ENCODE assay signal across 16 cellular contexts in the genomic region with DNA sequence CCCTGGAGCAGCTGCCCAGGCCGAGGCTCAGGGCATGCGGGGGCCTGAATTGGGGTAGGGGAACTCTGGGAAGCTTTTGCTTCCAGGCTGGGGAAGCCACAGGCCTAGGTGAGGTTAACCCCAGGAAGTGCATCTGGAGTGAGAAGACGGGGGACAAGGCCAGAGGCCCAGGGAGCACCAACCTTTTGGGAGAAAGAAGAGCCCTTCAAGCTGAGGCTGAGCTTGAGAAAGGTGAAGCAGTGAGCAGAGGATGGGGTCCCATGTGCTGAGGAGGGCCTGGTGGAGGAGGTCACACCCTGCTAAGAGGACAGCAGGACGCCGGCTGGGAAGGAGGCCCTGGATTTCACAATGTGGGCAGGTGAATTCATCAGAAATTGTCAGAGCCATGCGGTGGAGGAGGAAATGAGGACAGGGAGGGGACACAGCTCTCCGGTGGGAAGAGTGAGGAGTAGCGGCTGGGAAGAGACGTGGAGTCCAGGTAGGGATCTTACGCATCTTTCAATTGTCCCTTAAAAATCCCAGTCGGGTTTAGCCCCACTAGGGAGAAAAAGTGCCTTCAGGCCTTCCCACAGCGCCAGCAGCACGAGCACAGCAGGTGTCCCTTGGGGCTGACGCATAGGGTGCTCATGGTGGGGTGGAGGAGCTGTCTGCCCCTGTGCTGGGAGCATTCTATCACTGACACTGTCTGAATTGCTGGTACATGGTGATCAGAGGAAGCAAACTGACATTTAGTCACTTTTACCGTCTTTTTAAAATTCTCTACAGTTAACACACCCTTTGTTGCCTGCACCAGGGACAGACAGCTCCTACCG. TPM values are rescaled to one million over a fixed set of nuclear protein-coding genes. Genes with fewer than 3 reads are reported as not detected.
DNase-seq lines count a peak whose midpoint lies in the region; ATAC-seq, FAIRE-seq and TF ChIP-seq lines count a peak whose summit lies in the region.
"Had no signal": no experiment of that assay in that cellular context is flagged by ENCODE, and none has a peak within 500 bp of the region (broad histone marks: within the 10 kb centered on the region; RNA-seq: fewer than 3 reads in every experiment).

No MANE protein-coding gene starts in this region.

- H3K9me3 Mint-ChIP-seq in MCF 10A (ENCODE audit: unreplicated experiment): no peaks in the 10 kb centered on the region
- H3K9me3 Mint-ChIP-seq: effector memory CD8-positive, alpha-beta T cell; nephron progenitor cell; type B pancreatic cell had no signal

- no peak overlapping the region for H3K9ac ChIP-seq in mammary epithelial cell (ENCODE audit: insufficient read depth, low read length)
- no peak overlapping the region for H3K9ac ChIP-seq in HepG2 (ENCODE audit: insufficient read depth, low read depth, low read length)

- no peaks in the 10 kb centered on the region for H3K4me1 ChIP-seq in mammary epithelial cell (ENCODE audit: insufficient read depth, low read length)
- H3K4me1 ChIP-seq in RWPE2 (ENCODE audit: insufficient read depth, poor library complexity, severe bottlenecking): no peaks in the 10 kb centered on the region
- H3K4me1 ChIP-seq in HepG2 (ENCODE audit: insufficient read depth, low read length): no peaks in the 10 kb centered on the region
- no peaks in the 10 kb centered on the region for H3K4me1 ChIP-seq in upper lobe of right lung
- H3K4me1 ChIP-seq: right atrium auricular region had no signal

- no peak for TF ChIP-seq RAD21 in HepG2 (CRISPR knock-in tag; IDR thresholded peaks at IDR 0.05)

- in situ Hi-C loops in mammary epithelial cell (cut with MboI; ENCODE audit: low sequenced_read_pairs in 2 of 2): loop anchor here in 1 of 2 donors (25.0 kb wide), 1 partner anchor 369 kb away; a partner anchor contains a TSS
- in situ Hi-C loops in HepG2 (cut with HindIII; ENCODE audit: extremely low pct_ligation_motif_present, low pct_unique_long_range_greater_than_20kb): no loop called here

- H3K4me3 Mint-ChIP-seq in MCF 10A (ENCODE audit: unreplicated experiment): no peak overlapping the region
- H3K4me3 Mint-ChIP-seq: effector memory CD8-positive, alpha-beta T cell; nephron progenitor cell; type B pancreatic cell had no signal

- peaks cover 11% of the 10 kb centered on the region for H3K27me3 Mint-ChIP-seq in MCF 10A (ENCODE audit: insufficient read depth, unreplicated experiment)

- H3K79me2 ChIP-seq in mammary epithelial cell (ENCODE audit: insufficient read depth, low read length) (no peaks in the 10 kb centered on the region), HepG2 (ENCODE audit: insufficient read depth, low read length) (no peaks in the 10 kb centered on the region)

- BruUV-seq in MCF 10A (replicated peaks; lab: Mats Ljungman, UMichigan): no TSS peak
- no TSS peak for BruUV-seq in mammary epithelial cell (replicated peaks; lab: Mats Ljungman, UMichigan)
- no TSS peak for BruUV-seq in HepG2 (replicated peaks; lab: Mats Ljungman, UMichigan)

- POLR2A ChIA-PET in MCF 10A (lab: Yijun Ruan, JAX) (no interaction called here), HepG2 (lab: Yijun Ruan, JAX) (no interaction called here)

- H3K9me3 ChIP-seq in mammary epithelial cell (replicated peaks; ENCODE audit: insufficient read depth, low read length): no peaks in the 10 kb centered on the region
- no peaks in the 10 kb centered on the region for H3K9me3 ChIP-seq in RWPE2 (ENCODE audit: severe bottlenecking)
- no peaks in the 10 kb centered on the region for H3K9me3 ChIP-seq in HepG2 (ENCODE audit: low read length)
- H3K9me3 ChIP-seq in upper lobe of right lung: no peaks in the 10 kb centered on the region
- H3K9me3 ChIP-seq: right atrium auricular region had no signal

- ATAC-seq in RWPE2 (ENCODE audit: low read depth) (no peak), HepG2 (peak; percentile 34; the same call in 2 of the 3 replicates), upper lobe of right lung (no peak), left lobe of liver (no peak)
- ATAC-seq: effector memory CD8-positive, alpha-beta T cell had no signal

- no peak for FAIRE-seq in HepG2 (lab: Jason Lieb, UNC)

- H3K4me3 ChIP-seq in mammary epithelial cell (replicated peaks in 1 of 3; ENCODE audit: insufficient read depth in 1 of 3, low read depth in 2 of 3, low read length in 3 of 3): no peak overlapping the region
- H3K4me3 ChIP-seq in RWPE2 (ENCODE audit: severe bottlenecking): no peak overlapping the region
- no peak overlapping the region for H3K4me3 ChIP-seq in HepG2 (replicated peaks in 1 of 3; ENCODE audit: insufficient read depth in 1 of 3, low read depth in 2 of 3, low read length in 3 of 3)
- no peak overlapping the region for H3K4me3 ChIP-seq in upper lobe of right lung
- H3K4me3 ChIP-seq: right atrium auricular region had no signal

- no peaks in the 10 kb centered on the region for H3K4me1 Mint-ChIP-seq in MCF 10A (ENCODE audit: insufficient read depth, unreplicated experiment)
- H3K4me1 Mint-ChIP-seq: nephron progenitor cell had no signal

- no peaks in the 10 kb centered on the region for H3K36me3 Mint-ChIP-seq in MCF 10A (ENCODE audit: insufficient read depth, unreplicated experiment)
- H3K36me3 Mint-ChIP-seq: type B pancreatic cell had no signal

- CTCF ChIA-PET in MCF 10A (lab: Yijun Ruan, JAX): interaction anchor here (0.6 to 1.5 kb wide), 3 partner anchors 45 to 383 kb away, joined by 3 to 5 read pairs (median 4); no protein-coding TSS in a partner anchor
- CTCF ChIA-PET in mammary epithelial cell (lab: Charles Lee; ENCODE audit: low non-redundant PET): interaction anchor here (0.7 kb wide), 1 partner anchor 237 kb away, joined by 5 read pairs; no protein-coding TSS in a partner anchor
- CTCF ChIA-PET in HepG2 (lab: Yijun Ruan, JAX; ENCODE audit: low intra/inter-chr PET ratio, low total read pairs): no interaction called here

- no peak overlapping the region for H3K4me2 ChIP-seq in mammary epithelial cell (ENCODE audit: insufficient read depth, low read depth, low read length)
- no peak overlapping the region for H3K4me2 ChIP-seq in HepG2 (ENCODE audit: low read depth, low read length)

- TF ChIP-seq POLR2A in HepG2 (IDR thresholded peaks at IDR 0.05; ENCODE audit: insufficient read depth in 1 of 2, low read depth in 2 of 2, low read length in 2 of 2): no peak

- TF ChIP-seq CTCF in MCF 10A (IDR thresholded peaks at IDR 0.05; ENCODE audit: unreplicated experiment) (no peak), mammary epithelial cell (conservative IDR thresholded peaks at IDR 0.05 in 1 of 2, IDR thresholded peaks at IDR 0.05 in 1 of 2; ENCODE audit: extremely low read depth in 1 of 2, insufficient read depth in 1 of 2, low read depth in 1 of 2, low read length in 2 of 2) (no peak), RWPE2 (IDR thresholded peaks at IDR 0.05; ENCODE audit: poor library complexity, severe bottlenecking) (no peak), HepG2 (CRISPR knock-in tag; IDR thresholded peaks at IDR 0.05) (no peak), upper lobe of right lung (IDR thresholded peaks at IDR 0.05) (no peak)

- H2AFZ ChIP-seq in mammary epithelial cell (ENCODE audit: low read depth, low read length) (no peak overlapping the region), HepG2 (ENCODE audit: low read length) (no peak overlapping the region)

- H3K36me3 ChIP-seq in mammary epithelial cell (ENCODE audit: insufficient read depth, low read length) (no peaks in the 10 kb centered on the region), RWPE2 (ENCODE audit: low read depth) (no peaks in the 10 kb centered on the region), HepG2 (replicated peaks in 1 of 2; ENCODE audit: control insufficient read depth in 1 of 2, insufficient read depth in 2 of 2, low read length in 2 of 2) (no peaks in the 10 kb centered on the region), upper lobe of right lung (no peaks in the 10 kb centered on the region)

- WGBS in mammary epithelial cell (ENCODE audit: low coverage, missing lambda C conversion rate): 75% methylated on average over 15 of the region's 16 CpGs
- WGBS in HepG2 (ENCODE audit: low lambda C conversion rate): 29% methylated on average over 13 of the region's 16 CpGs

- intact Hi-C loops in MCF 10A (cut with micrococcal nuclease): no loop called here
- intact Hi-C loops in mammary epithelial cell (cut with micrococcal nuclease): no loop called here
- intact Hi-C loops in HepG2 (cut with micrococcal nuclease; ENCODE audit: unreplicated experiment): no loop called here
- intact Hi-C loops in upper lobe of right lung (cut with DNase I): no loop called here

- H4K20me1 ChIP-seq in mammary epithelial cell (ENCODE audit: insufficient read depth, low read length) (no peaks in the 10 kb centered on the region), HepG2 (ENCODE audit: insufficient read depth, low read length) (no peaks in the 10 kb centered on the region)

- H3K27me3 ChIP-seq in mammary epithelial cell (ENCODE audit: insufficient read depth, low read length): peaks cover 2% of the 10 kb centered on the region
- peaks cover 30% of the 10 kb centered on the region for H3K27me3 ChIP-seq in RWPE2 (ENCODE audit: insufficient read depth, poor library complexity, severe bottlenecking)
- peaks cover 5 to 46% of the 10 kb centered on the region in 2 experiments; a peak in 4 of 5 replicates for H3K27me3 ChIP-seq in HepG2 (ENCODE audit: control insufficient read depth in 1 of 2, insufficient read depth in 2 of 2, low read length in 2 of 2)
- H3K27me3 ChIP-seq in upper lobe of right lung: peaks cover 29% of the 10 kb centered on the region
- H3K27me3 ChIP-seq: right atrium auricular region had no signal

- no peak overlapping the region for H3K27ac Mint-ChIP-seq in MCF 10A (ENCODE audit: low read depth, unreplicated experiment)
- H3K27ac Mint-ChIP-seq: effector memory CD8-positive, alpha-beta T cell; nephron progenitor cell; type B pancreatic cell had no signal

- dilution Hi-C loops in mammary epithelial cell (cut with HindIII; ENCODE audit: low sequenced_read_pairs): no loop called here

- TF ChIP-seq EP300 in HepG2 (IDR thresholded peaks at IDR 0.05; ENCODE audit: low read depth in 2 of 2, low read length in 2 of 2): no peak
- no peak for TF ChIP-seq EP300 in HepG2 (CRISPR knock-in tag; IDR thresholded peaks at IDR 0.05; ENCODE audit: borderline replicate concordance)

- DNase-seq in MCF 10A (ENCODE audit: unreplicated experiment): peak; percentile 35
- DNase-seq in mammary epithelial cell: no peak
- peak; percentile 43 for DNase-seq in RWPE2 (ENCODE audit: low spot score)
- no peak for DNase-seq in HepG2 (ENCODE audit: low spot score)
- peak; percentile 45 for DNase-seq in upper lobe of right lung
- no peak for DNase-seq in NCI-H748 (lab: John Stamatoyannopoulos, UW; ENCODE audit: unreplicated experiment)
- DNase-seq in left lobe of liver (ENCODE audit: low spot score): no peak
- no peak for DNase-seq in middle frontal gyrus (ENCODE audit: extremely low spot score, low spot score)
- DNase-seq: effector memory CD8-positive, alpha-beta T cell; NCI-H2081 treated with DMSO at 0.1 percent for 48 hours; stimulated activated CD4-positive, alpha-beta T cell treated with anti-CD3 and anti-CD28 coated beads, Interleukin-2, amount 100 ng/mL, for 48 hours had no signal

- H3K27ac ChIP-seq in mammary epithelial cell (ENCODE audit: insufficient read depth, low read depth, low read length) (no peak overlapping the region), RWPE2 (ENCODE audit: poor library complexity, severe bottlenecking) (no peak overlapping the region), HepG2 (ENCODE audit: extremely low read length, insufficient read depth, low read length) (no peak overlapping the region), upper lobe of right lung (no peak overlapping the region)
- H3K27ac ChIP-seq: right atrium auricular region had no signal

RNA-seq across cellular contexts. Expression of a gene that starts 50.9 kb away (rescaled TPM):
- not detected in 2 replicates for total RNA-seq in MCF 10A (2022)
- not detected for total RNA-seq in mammary epithelial cell
- polyA plus RNA-seq in mammary epithelial cell: not detected
- not detected for polyA minus RNA-seq in mammary epithelial cell
- total RNA-seq in HepG2 (2016; rRNA removed; fragmentation: Illumina TruSeq; extraction: Trizol): not detected in 2 replicates
- not detected in 2 replicates for total RNA-seq in HepG2 (2016; cell fraction: cytosol; rRNA removed; fragmentation: Illumina TruSeq; extraction: Trizol; ENCODE audit: low read depth)
- not detected in 2 replicates for total RNA-seq in HepG2 (2016; cell fraction: insoluble cytoplasmic fraction; rRNA removed; fragmentation: Illumina TruSeq; extraction: Trizol)
- total RNA-seq in HepG2 (2016; cell fraction: membrane; rRNA removed; fragmentation: Illumina TruSeq; extraction: Trizol): not detected in 2 replicates
- not detected in 2 replicates for total RNA-seq in HepG2 (2016; cell fraction: nucleus; rRNA removed; fragmentation: Illumina TruSeq; extraction: Trizol)
- not detected in 2 replicates for polyA plus RNA-seq in HepG2 (2011; rRNA removed)
- polyA plus RNA-seq in HepG2 (2011; cell fraction: cytosol; rRNA removed): not detected in 2 replicates
- not detected in 2 replicates for polyA plus RNA-seq in HepG2 (2011; cell fraction: nucleus; rRNA removed)
- polyA plus RNA-seq in HepG2 (2012): not detected in 2 replicates
- not detected in 2 replicates for polyA plus RNA-seq in HepG2 (2016; cell fraction: cytosol; fragmentation: Illumina TruSeq; extraction: Trizol; ENCODE audit: low read depth)
- not detected in 2 replicates for polyA plus RNA-seq in HepG2 (2016; cell fraction: insoluble cytoplasmic fraction; fragmentation: Illumina TruSeq; extraction: Trizol; ENCODE audit: low read depth)
- polyA plus RNA-seq in HepG2 (2016; cell fraction: membrane; fragmentation: Illumina TruSeq; extraction: Trizol; ENCODE audit: low read depth): not detected in 2 replicates
- not detected in 2 replicates for polyA plus RNA-seq in HepG2 (2016; cell fraction: nucleus; fragmentation: Illumina TruSeq; extraction: Trizol; ENCODE audit: insufficient read depth, low read depth)
- 0.05 TPM in 1 of 2 replicates, not detected in the other for polyA minus RNA-seq in HepG2 (2011; rRNA and poly(A)+ RNA removed; ENCODE audit: low replicate concordance)
- not detected in 2 replicates for polyA minus RNA-seq in HepG2 (2011; cell fraction: cytosol; rRNA and poly(A)+ RNA removed)
- polyA minus RNA-seq in HepG2 (2011; cell fraction: nucleus; rRNA and poly(A)+ RNA removed): not detected in 2 replicates
- total RNA-seq in upper lobe of right lung: 0.06 TPM
- total RNA-seq in left lobe of liver: not detected
- total RNA-seq: liver, SK-MEL-5 had no signal
- polyA plus RNA-seq: liver had no signal

Comparison
In these comparisons a context has a peak if more than half of its experiments do, and no peak if none do; other contexts are left out.
1. DNase-seq: peak in MCF 10A (single experiment), RWPE2 (single experiment) and upper lobe of right lung (single experiment); none in mammary epithelial cell (single experiment), HepG2 (single experiment), NCI-H748 (single experiment), left lobe of liver (single experiment) and middle frontal gyrus (single experiment).